10 cellular contexts compared by ENCODE assay signal in genomic region chr1:156652131-156652991, GRCh38. TPM values are rescaled to one million over a fixed set of nuclear protein-coding genes. Genes with fewer than 3 reads are reported as not detected.
DNase-seq lines count a peak whose midpoint lies in the region; ATAC-seq and TF ChIP-seq lines count a peak whose summit lies in the region.
"Had no signal": no experiment of that assay in that cellular context is flagged by ENCODE, and none has a peak within 500 bp of the region (broad histone marks: within the 10 kb centered on the region; RNA-seq: fewer than 3 reads in every experiment).

No MANE protein-coding gene starts in this region.

- no peak for TF ChIP-seq CTCF in foreskin keratinocyte (conservative IDR thresholded peaks at IDR 0.05)

- no peak overlapping the region for H3K27ac ChIP-seq in foreskin keratinocyte
- H3K27ac ChIP-seq: KMS-11, PC-9, psoas muscle had no signal

- peak; percentile 53 for DNase-seq in AG20443 (ENCODE audit: low spot score)
- peak; percentile 51 for DNase-seq in NCI-H1048 (lab: John Stamatoyannopoulos, UW)
- no peak for DNase-seq in foreskin keratinocyte
- DNase-seq: cerebellar nuclear complex, PC-9, psoas muscle had no signal

- ATAC-seq in foreskin keratinocyte = peak; percentile 21
- no peak for ATAC-seq in GM19324 (IDR thresholded peaks at IDR 0.05; ENCODE audit: low FRiP score, unreplicated experiment)
- no peak for ATAC-seq in GM18909 (IDR thresholded peaks at IDR 0.05; ENCODE audit: poor library complexity, unreplicated experiment)
- ATAC-seq in GM21515 (IDR thresholded peaks at IDR 0.05; ENCODE audit: unreplicated experiment) = no peak
- ATAC-seq: psoas muscle had no signal

- H3K4me1 ChIP-seq in foreskin keratinocyte = no peaks in the 10 kb centered on the region

- H3K27me3 ChIP-seq in foreskin keratinocyte = peaks cover 75% of the 10 kb centered on the region

RNA-seq across cellular contexts. Expression of gene BCAN, which starts 10.4 kb away (rescaled TPM):
- not detected in 2 replicates for total RNA-seq in foreskin keratinocyte
- polyA plus RNA-seq in foreskin keratinocyte = not detected in 2 replicates
- total RNA-seq: PC-9 had no signal

RNA-seq across cellular contexts. Expression of gene NES, which starts 24.8 kb away (rescaled TPM):
- 0.04 and 0.14 TPM in 2 replicates for total RNA-seq in foreskin keratinocyte
- polyA plus RNA-seq in foreskin keratinocyte = 0.06 TPM in 2 replicates

RNA-seq across cellular contexts. Expression of gene HAPLN2, which starts 33.1 kb away (rescaled TPM):
- total RNA-seq in foreskin keratinocyte = not detected in 2 replicates
- not detected in 2 replicates for polyA plus RNA-seq in foreskin keratinocyte
- total RNA-seq: PC-9 had no signal

RNA-seq across cellular contexts. Expression of gene GPATCH4, which starts 51.1 kb away (rescaled TPM):
- 39.3 and 46.8 TPM in 2 replicates for total RNA-seq in foreskin keratinocyte
- 39.0 and 45.9 TPM in 2 replicates for polyA plus RNA-seq in foreskin keratinocyte

RNA-seq across cellular contexts. Expression of gene CRABP2, which starts 53.0 kb away (rescaled TPM):
- total RNA-seq in foreskin keratinocyte = 2.2 and 4.0 TPM in 2 replicates
- 4.6 and 8.4 TPM in 2 replicates for polyA plus RNA-seq in foreskin keratinocyte

Comparison
In these comparisons a context has a peak if more than half of its experiments do, and no peak if none do; other contexts are left out.
1. DNase-seq: peak in AG20443 (single experiment) and NCI-H1048 (single experiment); none in foreskin keratinocyte (0 of 2).